ENCODE assay signal across 8 cellular contexts in the genomic region with DNA sequence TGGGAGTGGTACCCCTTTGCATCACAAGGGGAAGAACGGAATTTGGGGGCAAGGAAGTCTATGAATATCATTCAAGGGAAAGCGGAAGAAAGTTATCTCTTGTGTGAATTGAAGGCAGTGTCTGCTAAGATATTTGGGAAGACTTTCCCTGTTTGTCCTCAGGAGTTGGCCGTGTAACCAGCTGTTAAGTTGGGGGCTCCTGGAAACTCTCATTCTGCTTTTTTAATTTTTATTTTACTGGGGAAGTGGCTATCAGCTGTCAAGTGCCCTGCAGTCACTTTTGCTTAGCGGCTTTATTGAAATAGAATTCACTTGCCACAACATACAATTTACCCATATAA. TPM values are rescaled to one million over a fixed set of nuclear protein-coding genes. Genes with fewer than 3 reads are reported as not detected.
DNase-seq lines count a peak whose midpoint lies in the region; ATAC-seq and TF ChIP-seq lines count a peak whose summit lies in the region.
"Had no signal": no experiment of that assay in that cellular context is flagged by ENCODE, and none has a peak within 500 bp of the region (broad histone marks: within the 10 kb centered on the region; RNA-seq: fewer than 3 reads in every experiment).

No MANE protein-coding gene starts in this region.

- H4K8ac ChIP-seq in H9 (replicated peaks; ENCODE audit: insufficient read length, low read depth, low read length) = no peak overlapping the region

- H3K79me2 ChIP-seq in H9 (ENCODE audit: insufficient read depth, low read length) = peaks cover 47% of the 10 kb centered on the region; the same call in 1 of the 2 replicates
- peaks cover 73% of the 10 kb centered on the region for H3K79me2 ChIP-seq in fibroblast of lung (ENCODE audit: control insufficient read depth, insufficient read depth, low read length)

- H4K91ac ChIP-seq in H9 (ENCODE audit: insufficient read length, low read depth, low read length) = no peak overlapping the region

- POLR2A ChIA-PET in T-cell (lab: Charles Lee) = interaction anchor here in 1 of 2 donors (0.6 kb wide), 1 partner anchor 264 kb away, joined by 5 read pairs; no protein-coding TSS in a partner anchor

- peaks cover 8% of the 10 kb centered on the region for H3K23me2 ChIP-seq in H9 (ENCODE audit: insufficient read length, low read depth, low read length, poor library complexity, severe bottlenecking)

- peaks cover 9% of the 10 kb centered on the region for H3K27me3 Mint-ChIP-seq in H9 (ENCODE audit: low read depth)
- no peaks in the 10 kb centered on the region for H3K27me3 Mint-ChIP-seq in T-cell

- no peak overlapping the region for H3K14ac ChIP-seq in H9 (ENCODE audit: insufficient read depth, low read length)

- no peak overlapping the region for H3K4ac ChIP-seq in H9 (ENCODE audit: low read depth, low read length)

- peaks cover 38% of the 10 kb centered on the region in 2 experiments for H3K4me1 Mint-ChIP-seq in H9
- peaks cover 63 to 67% (median 67%) of the 10 kb centered on the region in 3 donors for H3K4me1 Mint-ChIP-seq in T-cell

- H3K4me3 ChIP-seq in fibroblast of lung (replicated peaks in 1 of 4; ENCODE audit: control extremely low read depth in 1 of 4, insufficient read depth in 1 of 4, low read depth in 3 of 4, low read length in 4 of 4) (peak overlapping the region in 2 of 4 experiments; percentile 88 to 91), prostate gland (peak overlapping the region in 1 of 2 donors; percentile 82), esophagus squamous epithelium (peak overlapping the region in 2 of 4 donors; percentile 92 to 93)

- no peak overlapping the region for H2BK12ac ChIP-seq in H9 (ENCODE audit: insufficient read length, low read depth, low read length)

- H3K27ac ChIP-seq in H9 (ENCODE audit: insufficient read length, low read depth, low read length) (no peak overlapping the region), fibroblast of lung (ENCODE audit: insufficient read depth, low read length) (no peak overlapping the region), prostate gland (peak overlapping the region; percentile 80 to 91), esophagus squamous epithelium (peak overlapping the region in 2 of 4 donors; percentile 83 to 94)

- H3K9me3 ChIP-seq in H9 (ENCODE audit: control insufficient read depth, low read depth, low read length) (no peaks in the 10 kb centered on the region), fibroblast of lung (ENCODE audit: control insufficient read depth, insufficient read depth, low read depth, low read length) (no peaks in the 10 kb centered on the region), prostate gland (no peaks in the 10 kb centered on the region), esophagus squamous epithelium (no peaks in the 10 kb centered on the region)

- no peak overlapping the region for H2AFZ ChIP-seq in H9 (ENCODE audit: low read length)
- H2AFZ ChIP-seq in fibroblast of lung (ENCODE audit: low read length) = no peak overlapping the region

- H3K4me3 Mint-ChIP-seq in H9 (peak overlapping the region; percentile 92 to 98), T-cell (peak overlapping the region; percentile 89 to 91 (median 90))

- H3K4me2 ChIP-seq in H9 (ENCODE audit: insufficient read depth, insufficient read length, low read length) (peak overlapping the region; percentile 90), fibroblast of lung (ENCODE audit: extremely low read depth, insufficient read depth, low read length) (peak overlapping the region; percentile 100)

- H3K36me3 ChIP-seq in fibroblast of lung (ENCODE audit: control insufficient read depth, insufficient read depth, low read length) (peaks cover 4% of the 10 kb centered on the region), prostate gland (no peaks in the 10 kb centered on the region), esophagus squamous epithelium (peaks cover 0 to 42% (median 0%) of the 10 kb centered on the region in 3 donors)

- H2BK20ac ChIP-seq in H9 (ENCODE audit: low read depth, low read length, poor library complexity, severe bottlenecking) = no peak overlapping the region

- no peaks in the 10 kb centered on the region for H4K20me1 ChIP-seq in H9 (ENCODE audit: control insufficient read depth, insufficient read depth, insufficient read length)
- H4K20me1 ChIP-seq in fibroblast of lung (ENCODE audit: control insufficient read depth, extremely low read depth, insufficient read depth, low read length) = peaks cover 11% of the 10 kb centered on the region

- no peak for DNase-seq in H9
- no peak for DNase-seq in T-cell
- DNase-seq in fibroblast of lung (ENCODE audit: low read depth in 2 of 2) = no peak
- no peak for DNase-seq in prostate gland (ENCODE audit: low spot score)
- DNase-seq in GF-D8 (lab: John Stamatoyannopoulos, UW) = no peak
- no peak for DNase-seq in esophagus squamous epithelium (lab: John Stamatoyannopoulos, UW)
- DNase-seq: effector CD4-positive, alpha-beta T cell had no signal

- no peak overlapping the region for H3T11ph ChIP-seq in H9 (ENCODE audit: low read length)

- ATAC-seq in T-cell (replicated peaks in 1 of 4) (no peak), GM18505 (IDR thresholded peaks at IDR 0.05; ENCODE audit: unreplicated experiment) (no peak)

- H3K36me3 Mint-ChIP-seq in H9 (ENCODE audit: insufficient read depth in 1 of 3, low read depth in 3 of 3) = peaks cover 24 to 48% (median 31%) of the 10 kb centered on the region in 3 experiments
- peaks cover 29% of the 10 kb centered on the region for H3K36me3 Mint-ChIP-seq in T-cell

- H3K9ac ChIP-seq in H9 (ENCODE audit: extremely low read depth, insufficient read length, low read length) (no peak overlapping the region), fibroblast of lung (ENCODE audit: insufficient read depth, low read length) (no peak overlapping the region)

- H4K5ac ChIP-seq in H9 (ENCODE audit: insufficient read length, low read depth, low read length) = no peak overlapping the region

- no peak overlapping the region for H3K56ac ChIP-seq in H9 (ENCODE audit: insufficient read length, low read depth, low read length)

- H3K27me3 ChIP-seq in H9 (ENCODE audit: insufficient read depth, low read length) (no peaks in the 10 kb centered on the region), fibroblast of lung (ENCODE audit: control insufficient read depth, insufficient read depth, low read length) (no peaks in the 10 kb centered on the region), prostate gland (replicated peaks; ENCODE audit: insufficient read depth) (no peaks in the 10 kb centered on the region), esophagus squamous epithelium (no peaks in the 10 kb centered on the region)

- WGBS in H9 (ENCODE audit: extremely low coverage, insufficient read length, low lambda C conversion rate) = no CpG with 5 or more reads among the region's 4 CpGs
- 41% methylated on average over 4 of the region's 4 CpGs for WGBS in prostate gland
- 50 to 57% methylated on average over 4 of the region's 4 CpGs for WGBS in esophagus squamous epithelium, 2 donors

- H3K79me1 ChIP-seq in H9 (ENCODE audit: insufficient read depth, low read depth, low read length, poor library complexity, severe bottlenecking) = peaks cover 3% of the 10 kb centered on the region

- H2BK120ac ChIP-seq in H9 (ENCODE audit: low read depth, low read length, poor library complexity, severe bottlenecking) = no peak overlapping the region

- CTCF ChIA-PET in T-cell (lab: Charles Lee) = interaction anchor here in 1 of 2 donors (0.6 kb wide), 1 partner anchor 194 kb away, joined by 4 read pairs; no protein-coding TSS in a partner anchor

- H3K9me3 Mint-ChIP-seq in H9 (no peaks in the 10 kb centered on the region), T-cell (no peaks in the 10 kb centered on the region)

- H3K23ac ChIP-seq in H9 (ENCODE audit: insufficient read length, low read depth, low read length) = no peak overlapping the region

- H2AK5ac ChIP-seq in H9 (ENCODE audit: insufficient read length, low read length) = no peak overlapping the region

- H3K4me1 ChIP-seq in H9 (ENCODE audit: insufficient read depth, low read length) (no peaks in the 10 kb centered on the region; the same call in 1 of the 2 replicates), fibroblast of lung (ENCODE audit: control insufficient read depth, extremely low read depth, insufficient read depth, low read length) (peaks cover 14% of the 10 kb centered on the region), prostate gland (replicated peaks) (peaks cover 2% of the 10 kb centered on the region), esophagus squamous epithelium (peaks cover 37 to 75% (median 38%) of the 10 kb centered on the region in 3 donors)

- TF ChIP-seq CTCF in H9 (conservative IDR thresholded peaks at IDR 0.05) = no peak
- no peak for TF ChIP-seq CTCF in fibroblast of lung (conservative IDR thresholded peaks at IDR 0.05 in 1 of 2, IDR thresholded peaks at IDR 0.05 in 1 of 2; ENCODE audit: low read depth in 1 of 2, low read length in 2 of 2)
- TF ChIP-seq CTCF in prostate gland (IDR thresholded peaks at IDR 0.05) = no peak
- TF ChIP-seq CTCF in esophagus squamous epithelium (IDR thresholded peaks at IDR 0.05) = no peak

- H3K27ac Mint-ChIP-seq in H9 (peak overlapping the region in 1 of 3 experiments; percentile 92; a peak in 3 of 7 replicates), T-cell (peak overlapping the region; percentile 53 to 88)

- H2BK15ac ChIP-seq in H9 (ENCODE audit: low read depth, low read length) = no peak overlapping the region

- H2BK5ac ChIP-seq in H9 (ENCODE audit: insufficient read length, low read length) = no peak overlapping the region

- no peak overlapping the region for H3K18ac ChIP-seq in H9 (ENCODE audit: insufficient read length, low read depth, low read length)

- intact Hi-C loops in prostate gland (cut with DNase I) = no loop called here
- intact Hi-C loops in esophagus squamous epithelium (cut with DNase I) = no loop called here

- TF ChIP-seq POLR2A in prostate gland (IDR thresholded peaks at IDR 0.05) (no peak), GM18505 (IDR thresholded peaks at IDR 0.05; ENCODE audit: borderline replicate concordance, extremely low read depth, insufficient read depth, insufficient read length) (no peak), esophagus squamous epithelium (IDR thresholded peaks at IDR 0.05) (no peak)

RNA-seq across cellular contexts. Expression of gene UPF1, which starts 2.9 kb away (rescaled TPM):
- total RNA-seq in H9 (2021) (83.3 and 85.4 TPM in 2 replicates), T-cell (100 to 1,000 TPM; 114 to 143 (median 127) TPM), fibroblast of lung (42.4 and 57.1 TPM in 2 replicates), prostate gland (100 to 1,000 TPM; 105 to 171 TPM), esophagus squamous epithelium (10 to 100 TPM; 31.6 to 69.7 (median 55.6) TPM)
- 20.5 and 28.1 TPM in 2 replicates for polyA plus RNA-seq in fibroblast of lung
- 28.7 and 32.9 TPM in 2 replicates for polyA plus RNA-seq in fibroblast of lung (2012)
- 98.4 and 197 TPM in 2 replicates for polyA minus RNA-seq in fibroblast of lung (ENCODE audit: low replicate concordance)

RNA-seq across cellular contexts. Expression of gene COMP, which starts 43.5 kb away (rescaled TPM):
- total RNA-seq in H9 (2021) = 0.15 TPM in 1 of 2 replicates, not detected in the other
- total RNA-seq in T-cell = not detected
- total RNA-seq in fibroblast of lung = 0.17 and 0.26 TPM in 2 replicates
- polyA plus RNA-seq in fibroblast of lung = 0.05 and 0.11 TPM in 2 replicates
- 0.08 and 0.16 TPM in 2 replicates for polyA plus RNA-seq in fibroblast of lung (2012)
- polyA minus RNA-seq in fibroblast of lung (ENCODE audit: low replicate concordance) = not detected in 2 replicates
- 1 to 10 TPM in 1 of 2 donors, under 1 TPM in 1; 0.09 to 2.0 TPM for total RNA-seq in prostate gland
- 1 to 10 TPM in 3 of 4 donors, not detected in 1; 1.3 to 8.0 (median 5.3) TPM for total RNA-seq in esophagus squamous epithelium

Comparison
In these comparisons a context has a peak if more than half of its experiments do, and no peak if none do; other contexts are left out.
1. H3K27ac ChIP-seq: peak in prostate gland (2 of 2); none in H9 (single experiment) and fibroblast of lung (single experiment).